ENCODE assay signal across 8 cellular contexts in genomic region chr16:70249697-70250096, GRCh38. TPM values are rescaled to one million over a fixed set of nuclear protein-coding genes. Genes with fewer than 3 reads are reported as not detected.
DNase-seq lines count a peak whose midpoint lies in the region; ATAC-seq and TF ChIP-seq lines count a peak whose summit lies in the region.
"Not testable (repeated sequence)": the region's sequence is repeated elsewhere in the genome, so short reads cannot be mapped to it uniquely, and the experiment has no call there.

No MANE protein-coding gene starts in this region.

- DNase-seq in Caco-2; T-cell; activated T-cell treated with anti-CD3 and anti-CD28 coated beads, Interleukin-2, amount 50 U/mL, for 4 hours; MCF 10A (ENCODE audit: unreplicated experiment); hepatocyte (ENCODE audit: low spot score); nephron progenitor cell; suprapubic skin (ENCODE audit: low spot score in 2 of 2): not testable (repeated sequence)

- not testable (repeated sequence) for TF ChIP-seq EP300 in suprapubic skin (IDR thresholded peaks at IDR 0.05)

- peaks cover 30% of the 10 kb centered on the region for H4K20me1 ChIP-seq in hepatocyte (ENCODE audit: insufficient read depth, poor library complexity, severe bottlenecking)

- CTCF ChIA-PET in Caco-2 (lab: Charles Lee); T-cell (lab: Charles Lee): not testable (repeated sequence)
- CTCF ChIA-PET in MCF 10A (lab: Yijun Ruan, JAX), result interaction anchor here (0.6 to 0.9 kb wide), 2 partner anchors 9 to 85 kb away, joined by 4 to 6 read pairs; no protein-coding TSS in a partner anchor

- H3K9me3 ChIP-seq in Caco-2; HUES64 (ENCODE audit: insufficient read depth, low read depth, low read length); hepatocyte (ENCODE audit: low read depth); suprapubic skin: not testable (repeated sequence)

- H3K4me3 ChIP-seq in Caco-2 (ENCODE audit: low read depth, low read length) (peak overlapping the region; percentile 27; the same call in 1 of the 2 replicates), HUES64 (ENCODE audit: low read length) (peak overlapping the region; percentile 83; the same call in 1 of the 2 replicates), suprapubic skin (peak overlapping the region; percentile 72)
- H3K4me3 ChIP-seq in hepatocyte, result not testable (repeated sequence)

- WGBS in HUES64, result 95% methylated on average over 3 of the region's 4 CpGs
- WGBS in hepatocyte (ENCODE audit: low lambda C conversion rate, missing lambda C conversion rate), result 97% methylated on average over 4 of the region's 4 CpGs
- WGBS in suprapubic skin, result 88% methylated on average over 4 of the region's 4 CpGs

- not testable (repeated sequence) for TF ChIP-seq CTCF in Caco-2 (IDR thresholded peaks at IDR 0.05; ENCODE audit: insufficient read depth in 1 of 2, low read depth in 1 of 2, low read length in 1 of 2, severe bottlenecking in 1 of 2, unreplicated experiment in 1 of 2); MCF 10A (IDR thresholded peaks at IDR 0.05; ENCODE audit: unreplicated experiment); hepatocyte (IDR thresholded peaks at IDR 0.05; ENCODE audit: poor library complexity); nephron progenitor cell (IDR thresholded peaks at IDR 0.05); suprapubic skin (IDR thresholded peaks at IDR 0.05)

- intact Hi-C loops in Caco-2 (cut with micrococcal nuclease; ENCODE audit: unreplicated experiment); MCF 10A (cut with micrococcal nuclease): not testable (repeated sequence)

- not testable (repeated sequence) for H3K4me1 Mint-ChIP-seq in Caco-2 (ENCODE audit: low read depth, unreplicated experiment); MCF 10A (ENCODE audit: insufficient read depth, unreplicated experiment)
- H3K4me1 Mint-ChIP-seq in T-cell (peaks cover 28 to 42% (median 37%) of the 10 kb centered on the region in 3 donors), nephron progenitor cell (peaks cover 13% of the 10 kb centered on the region)
- H3K4me1 Mint-ChIP-seq in activated T-cell treated with anti-CD3 and anti-CD28 coated beads, Interleukin-2, amount 50 U/mL, for 4 hours (ENCODE audit: low read depth), result peaks cover 27% of the 10 kb centered on the region

- H3K27ac Mint-ChIP-seq in Caco-2 (ENCODE audit: unreplicated experiment) (peak overlapping the region; percentile 87), T-cell (peak overlapping the region; percentile 70 to 77), nephron progenitor cell (peak overlapping the region; percentile 72)
- not testable (repeated sequence) for H3K27ac Mint-ChIP-seq in MCF 10A (ENCODE audit: low read depth, unreplicated experiment)

- not testable (repeated sequence) for H3K9me3 Mint-ChIP-seq in Caco-2 (ENCODE audit: unreplicated experiment); T-cell; activated T-cell treated with anti-CD3 and anti-CD28 coated beads, Interleukin-2, amount 50 U/mL, for 4 hours; MCF 10A (ENCODE audit: unreplicated experiment); nephron progenitor cell

- peaks cover 45% of the 10 kb centered on the region for H3K79me2 ChIP-seq in hepatocyte

- not testable (repeated sequence) for TF ChIP-seq POLR2A in suprapubic skin (IDR thresholded peaks at IDR 0.05)

- peak overlapping the region; percentile 97 for H3K4me2 ChIP-seq in hepatocyte

- peak overlapping the region; percentile 82 for H3K4me3 Mint-ChIP-seq in Caco-2 (ENCODE audit: unreplicated experiment)
- peak overlapping the region; percentile 53 to 80 (median 65) for H3K4me3 Mint-ChIP-seq in T-cell
- peak overlapping the region; percentile 86 for H3K4me3 Mint-ChIP-seq in activated T-cell treated with anti-CD3 and anti-CD28 coated beads, Interleukin-2, amount 50 U/mL, for 4 hours
- peak overlapping the region; percentile 79 for H3K4me3 Mint-ChIP-seq in MCF 10A (ENCODE audit: unreplicated experiment)
- peak overlapping the region; percentile 84 for H3K4me3 Mint-ChIP-seq in nephron progenitor cell

- H3K27me3 ChIP-seq in Caco-2 (replicated peaks; ENCODE audit: control insufficient read depth, insufficient read depth, low read length); HUES64 (ENCODE audit: insufficient read depth, low read length); hepatocyte; suprapubic skin: not testable (repeated sequence)

- not testable (repeated sequence) for H3K9me2 ChIP-seq in hepatocyte (replicated peaks; ENCODE audit: insufficient read depth)

- POLR2A ChIA-PET in Caco-2 (lab: Charles Lee); T-cell (lab: Charles Lee): not testable (repeated sequence)
- POLR2A ChIA-PET in MCF 10A (lab: Yijun Ruan, JAX), result interaction anchor here (0.9 to 2.7 kb wide), 2 partner anchors 39 to 97 kb away, joined by 4 to 7 read pairs; partner anchors contain the start of genes AARS1 and DDX19A

- H2AFZ ChIP-seq in hepatocyte, result not testable (repeated sequence)

- H3K36me3 Mint-ChIP-seq in Caco-2 (ENCODE audit: insufficient read depth, unreplicated experiment) (peaks cover 65% of the 10 kb centered on the region), T-cell (peaks cover 16% of the 10 kb centered on the region), MCF 10A (ENCODE audit: insufficient read depth, unreplicated experiment) (peaks cover 59% of the 10 kb centered on the region), nephron progenitor cell (ENCODE audit: low read depth) (peaks cover 21% of the 10 kb centered on the region)
- H3K36me3 Mint-ChIP-seq in activated T-cell treated with anti-CD3 and anti-CD28 coated beads, Interleukin-2, amount 50 U/mL, for 4 hours (ENCODE audit: insufficient read depth), result peaks cover 21% of the 10 kb centered on the region

- not testable (repeated sequence) for BruUV-seq in Caco-2 (replicated peaks; lab: Mats Ljungman, UMichigan); MCF 10A (replicated peaks; lab: Mats Ljungman, UMichigan)

- not testable (repeated sequence) for H3K4me1 ChIP-seq in Caco-2; HUES64 (ENCODE audit: insufficient read depth, low read length)
- H3K4me1 ChIP-seq in hepatocyte (ENCODE audit: insufficient read depth) (peaks cover 15% of the 10 kb centered on the region), suprapubic skin (peaks cover 26% of the 10 kb centered on the region)

- H3K27ac ChIP-seq in HUES64 (ENCODE audit: low read depth, low read length); hepatocyte; suprapubic skin: not testable (repeated sequence)

- not testable (repeated sequence) for H3K27me3 Mint-ChIP-seq in Caco-2 (ENCODE audit: insufficient read depth, unreplicated experiment); T-cell; activated T-cell treated with anti-CD3 and anti-CD28 coated beads, Interleukin-2, amount 50 U/mL, for 4 hours (ENCODE audit: low read depth); MCF 10A (ENCODE audit: insufficient read depth, unreplicated experiment); nephron progenitor cell (ENCODE audit: low read depth, poor library complexity)

- ATAC-seq in T-cell (replicated peaks in 1 of 4); activated T-cell treated with anti-CD3 and anti-CD28 coated beads, Interleukin-2, amount 50 U/mL, for 4 hours: not testable (repeated sequence)

- H3K9ac ChIP-seq in HUES64 (ENCODE audit: low read depth, low read length), result not testable (repeated sequence)

- not testable (repeated sequence) for H3K36me3 ChIP-seq in Caco-2 (ENCODE audit: control insufficient read depth, insufficient read depth, low read length); hepatocyte (replicated peaks; ENCODE audit: insufficient read depth, low read depth)
- peaks cover 35% of the 10 kb centered on the region for H3K36me3 ChIP-seq in HUES64 (ENCODE audit: insufficient read depth, low read length)
- peaks cover 27% of the 10 kb centered on the region for H3K36me3 ChIP-seq in suprapubic skin

RNA-seq across cellular contexts. Expression of gene EXOSC6, which starts 2.0 kb away (rescaled TPM):
- total RNA-seq in Caco-2 (2022) (33.6 and 34.6 TPM in 2 replicates), T-cell (10 to 100 TPM; 32.0 to 35.7 (median 35.4) TPM), MCF 10A (2022) (49.8 and 83.9 TPM in 2 replicates), hepatocyte (24.7 and 28.7 TPM in 2 replicates), suprapubic skin (10 to 100 TPM; 26.4 to 44.6 (median 26.8) TPM)
- 15.3 TPM for polyA plus RNA-seq in HUES64 (2013, experiment 1 of 2)
- polyA plus RNA-seq in HUES64 (2013, experiment 2 of 2), result 15.3 TPM
- 10 to 100 TPM; 50.9 to 52.4 (median 52.2) TPM for total RNA-seq in activated T-cell treated with anti-CD3 and anti-CD28 coated beads, Interleukin-2, amount 50 U/mL, for 4 hours
- 20.8 and 21.4 TPM in 2 replicates for polyA plus RNA-seq in hepatocyte

RNA-seq across cellular contexts. Expression of gene AARS1, which starts 39.6 kb away (rescaled TPM):
- 366 and 449 TPM in 2 replicates for total RNA-seq in Caco-2 (2022)
- polyA plus RNA-seq in HUES64 (2013, experiment 1 of 2), result 83.0 TPM
- polyA plus RNA-seq in HUES64 (2013, experiment 2 of 2), result 93.4 TPM
- total RNA-seq in T-cell, result 100 to 1,000 TPM in 3 of 5 donors, 10 to 100 TPM in 2; 23.6 to 131 (median 117) TPM
- total RNA-seq in activated T-cell treated with anti-CD3 and anti-CD28 coated beads, Interleukin-2, amount 50 U/mL, for 4 hours, result 100 to 1,000 TPM; 130 to 168 (median 139) TPM
- 314 and 390 TPM in 2 replicates for total RNA-seq in MCF 10A (2022)
- total RNA-seq in hepatocyte, result 73.8 and 78.6 TPM in 2 replicates
- polyA plus RNA-seq in hepatocyte, result 71.2 and 79.5 TPM in 2 replicates
- total RNA-seq in suprapubic skin, result 10 to 100 TPM; 35.4 to 56.2 (median 38.6) TPM

RNA-seq across cellular contexts. Expression of gene DDX19B, which starts 49.3 kb away (rescaled TPM):
- total RNA-seq in Caco-2 (2022) (72.4 and 74.5 TPM in 2 replicates), T-cell (10 to 100 TPM; 26.4 to 37.4 (median 33.2) TPM), MCF 10A (2022) (38.6 and 38.8 TPM in 2 replicates), hepatocyte (26.6 and 31.6 TPM in 2 replicates), suprapubic skin (10 to 100 TPM; 31.9 to 58.6 (median 43.6) TPM)
- 32.8 TPM for polyA plus RNA-seq in HUES64 (2013, experiment 1 of 2)
- 41.5 TPM for polyA plus RNA-seq in HUES64 (2013, experiment 2 of 2)
- 10 to 100 TPM; 19.7 to 24.4 (median 21.8) TPM for total RNA-seq in activated T-cell treated with anti-CD3 and anti-CD28 coated beads, Interleukin-2, amount 50 U/mL, for 4 hours
- 33.8 and 38.7 TPM in 2 replicates for polyA plus RNA-seq in hepatocyte
